Comparison of ENCODE assay signal across 20 cellular contexts in genomic region chr20:52731086-52731485, GRCh38.
DNase-seq lines count a peak whose midpoint lies in the region; ATAC-seq and TF ChIP-seq lines count a peak whose summit lies in the region.
"Had no signal": no experiment of that assay in that cellular context is flagged by ENCODE, and none has a peak within 500 bp of the region (broad histone marks: within the 10 kb centered on the region; RNA-seq: fewer than 3 reads in every experiment).

No MANE protein-coding gene starts in this region.

- no peaks in the 10 kb centered on the region for H3K4me1 ChIP-seq in prostate gland (replicated peaks)
- H3K4me1 ChIP-seq: Peyer's patch, transverse colon had no signal

- no peak overlapping the region for H3K27ac ChIP-seq in prostate gland
- H3K27ac ChIP-seq in caudate nucleus (ENCODE audit: low read depth, low read length): no peak overlapping the region
- H3K27ac ChIP-seq: HL-60, Peyer's patch, transverse colon had no signal

- H3K4me3 ChIP-seq in prostate gland: no peak overlapping the region
- H3K4me3 ChIP-seq: Peyer's patch, transverse colon had no signal

- no peak for ATAC-seq in HG02759 (IDR thresholded peaks at IDR 0.05; ENCODE audit: unreplicated experiment)

- intact Hi-C loops in prostate gland (cut with DNase I): no loop called here

- TF ChIP-seq POLR2A in prostate gland (IDR thresholded peaks at IDR 0.05): no peak

- no peaks in the 10 kb centered on the region for H3K36me3 ChIP-seq in prostate gland
- H3K36me3 ChIP-seq: Peyer's patch, transverse colon had no signal

- TF ChIP-seq CTCF in prostate gland (IDR thresholded peaks at IDR 0.05): no peak

- DNase-seq in NCI-H1417 (lab: John Stamatoyannopoulos, UW): peak in 2 of 3 experiments; percentile 25 to 73
- no peak for DNase-seq in NCI-H1417 treated with DMSO at 0.1 percent for 48 hours (lab: John Stamatoyannopoulos, UW)
- peak; percentile 39 for DNase-seq in SW480 (ENCODE audit: low spot score)
- peak; percentile 47 for DNase-seq in iPS DF 19.7 (ENCODE audit: low read depth, low spot score)
- peak; percentile 45 for DNase-seq in prostate gland (ENCODE audit: low spot score)
- no peak for DNase-seq in caudate nucleus (lab: John Stamatoyannopoulos, UW)
- DNase-seq in HuH-7 (ENCODE audit: low spot score): no peak
- DNase-seq: activated CD4-positive, alpha-beta T cell treated with anti-CD3 and anti-CD28 coated beads, Interleukin-2, amount 10 ng/mL, durations not matched to agents 24 days and 14 days; anterior cingulate cortex; dermis blood vessel endothelial cell; GOT3; mammary epithelial cell; NCI-H1694; NCI-H446 treated with DMSO at 0.1 percent for 48 hours; nucleus accumbens; Peyer's patch; T-helper 1 cell; transverse colon had no signal

- no peaks in the 10 kb centered on the region for H3K27me3 ChIP-seq in prostate gland (replicated peaks; ENCODE audit: insufficient read depth)
- H3K27me3 ChIP-seq: Peyer's patch, transverse colon had no signal

- no peaks in the 10 kb centered on the region for H3K9me3 ChIP-seq in prostate gland
- H3K9me3 ChIP-seq: Peyer's patch, transverse colon had no signal

- 26% methylated on average over 3 of the region's 3 CpGs for WGBS in prostate gland

Comparison
In these comparisons a context has a peak if more than half of its experiments do, and no peak if none do; other contexts are left out.
1. DNase-seq: peak in NCI-H1417 (2 of 3), SW480 (single experiment), iPS DF 19.7 (single experiment) and prostate gland (single experiment); none in NCI-H1417 treated with DMSO at 0.1 percent for 48 hours (single experiment), caudate nucleus (0 of 61) and HuH-7 (single experiment).